In genomic region chr18:6333981-6334380, GRCh38 we compare ENCODE assay signal across 1 cellular context.
A peak's percentile ranks its signal among the peaks of the same experiment; 100 is the strongest.
TF ChIP-seq lines count a peak whose summit lies in the region.

No MANE protein-coding gene starts in this region.

TF ChIP-seq in HepG2, 621 proteins besides CTCF, POLR2A, EP300 and RAD21 (continued from another document):
- TF ChIP-seq ARID3A (IDR thresholded peaks at IDR 0.05; ENCODE audit: low read depth, low read length) (no peak), CHD4 (IDR thresholded peaks at IDR 0.05; ENCODE audit: borderline replicate concordance, low read length) (no peak), HOXA5 (CRISPR knock-in tag; IDR thresholded peaks at IDR 0.05) (no peak), FOXP1 (IDR thresholded peaks at IDR 0.05) (no peak), FOXP1 (CRISPR knock-in tag; IDR thresholded peaks at IDR 0.05) (0 out of 2 replicates have a peak, but pooled peaks have one; percentile 22), ZFX (CRISPR knock-in tag; IDR thresholded peaks at IDR 0.05; ENCODE audit: low read depth) (no peak), MED1 (CRISPR knock-in tag; IDR thresholded peaks at IDR 0.05) (peak; percentile 27; the same call in 1 of the 2 replicates), FUBP1 (CRISPR knock-in tag; IDR thresholded peaks at IDR 0.05; ENCODE audit: borderline replicate concordance) (no peak), ZNF800 (CRISPR knock-in tag; IDR thresholded peaks at IDR 0.05) (no peak), CHCHD3 (CRISPR knock-in tag; IDR thresholded peaks at IDR 0.05) (no peak), SOX5 (CRISPR knock-in tag; IDR thresholded peaks at IDR 0.05; ENCODE audit: borderline replicate concordance) (peak; percentile 23; the same call in 1 of the 2 replicates)
